Comparison of ENCODE assay signal across 8 cellular contexts in genomic region chr1:59937636-59938210, GRCh38. TPM values are rescaled to one million over a fixed set of nuclear protein-coding genes. Genes with fewer than 3 reads are reported as not detected.
"Had no signal": no experiment of that assay in that cellular context is flagged by ENCODE, and none has a peak within 500 bp of the region (broad histone marks: within the 10 kb centered on the region; RNA-seq: fewer than 3 reads in every experiment).

No MANE protein-coding gene starts in this region.

- H3K27ac ChIP-seq: HL-60 had no signal

- ATAC-seq: K562 had no signal

- FAIRE-seq: HTR-8/SVneo, K562 had no signal

- DNase-seq: IMR-90, KBM-7, KG1 had no signal

- H3K36me3 Mint-ChIP-seq: IgD-negative memory B cell had no signal

- H3K27ac Mint-ChIP-seq: IgD-negative memory B cell had no signal

- H3K4me3 ChIP-seq: K562 had no signal

- H3K4me1 Mint-ChIP-seq: IgD-negative memory B cell had no signal

- H3K4me3 Mint-ChIP-seq: IgD-negative memory B cell had no signal

RNA-seq across cellular contexts. Expression of gene CYP2J2, which starts 11.2 kb away (rescaled TPM):
- total RNA-seq: HT-29, K562 had no signal
- polyA plus RNA-seq: IMR-90, K562 had no signal
